7 cellular contexts compared by ENCODE assay signal in genomic region chr2:102065675-102066252, GRCh38.
DNase-seq lines count a peak whose midpoint lies in the region; ATAC-seq and TF ChIP-seq lines count a peak whose summit lies in the region.

No MANE protein-coding gene starts in this region.

- H3K27ac Mint-ChIP-seq in stimulated activated naive CD8-positive, alpha-beta T cell treated with anti-CD3 and anti-CD28 coated beads, Interleukin-15, amount 100 ng/mL, for 72 hours: no peak overlapping the region

- TF ChIP-seq POLR2A in upper lobe of left lung (IDR thresholded peaks at IDR 0.05): no peak

- no peak for TF ChIP-seq EP300 in upper lobe of left lung (IDR thresholded peaks at IDR 0.05)

- H3K9me3 Mint-ChIP-seq in stimulated activated naive CD8-positive, alpha-beta T cell treated with anti-CD3 and anti-CD28 coated beads, Interleukin-15, amount 100 ng/mL, for 72 hours: peaks cover 4 to 16% of the 10 kb centered on the region in 2 donors

- 63% methylated on average over 12 of the region's 12 CpGs for WGBS in liver
- WGBS in upper lobe of left lung, 2 donors: 78 to 80% methylated on average over 11 to 12 of the region's 12 CpGs

- ATAC-seq in upper lobe of left lung (ENCODE audit: low FRiP score in 2 of 2) (no peak), HG03196 (IDR thresholded peaks at IDR 0.05; ENCODE audit: unreplicated experiment) (no peak)
- no peak for ATAC-seq in stimulated activated naive CD8-positive, alpha-beta T cell treated with anti-CD3 and anti-CD28 coated beads, Interleukin-15, amount 100 ng/mL, for 72 hours

- no peak for TF ChIP-seq CTCF in liver (IDR thresholded peaks at IDR 0.05; ENCODE audit: low read depth, low read length, missing input control)
- TF ChIP-seq CTCF in upper lobe of left lung (IDR thresholded peaks at IDR 0.05): no peak

- peaks cover 35% of the 10 kb centered on the region for H3K4me1 Mint-ChIP-seq in stimulated activated naive CD8-positive, alpha-beta T cell treated with anti-CD3 and anti-CD28 coated beads, Interleukin-15, amount 100 ng/mL, for 72 hours

- H3K27ac ChIP-seq in liver (ENCODE audit: low read depth in 1 of 2, low read length in 2 of 2) (peak overlapping the region; percentile 92), upper lobe of left lung (peak overlapping the region; percentile 86 to 96 (median 93))

- peak; percentile 48 for DNase-seq in MG63
- peak; percentile 65 for DNase-seq in astrocyte of the hippocampus (ENCODE audit: low read depth, low spot score)
- peak in 1 of 2 donors; percentile 80 for DNase-seq in upper lobe of left lung
- DNase-seq in NCI-H187 treated with DMSO at 0.1 percent for 48 hours (lab: John Stamatoyannopoulos, UW): no peak
- DNase-seq in stimulated activated naive CD8-positive, alpha-beta T cell treated with anti-CD3 and anti-CD28 coated beads, Interleukin-15, amount 100 ng/mL, for 72 hours: no peak

- H3K27me3 ChIP-seq in MG63 (no peaks in the 10 kb centered on the region), liver (ENCODE audit: control insufficient read depth in 4 of 4, insufficient read depth in 4 of 4, low read length in 3 of 4) (no peaks in the 10 kb centered on the region), upper lobe of left lung (no peaks in the 10 kb centered on the region)

- no peak overlapping the region for H3K4me3 ChIP-seq in MG63
- H3K4me3 ChIP-seq in liver (ENCODE audit: low read depth in 1 of 3, low read length in 3 of 3): peak overlapping the region in 1 of 3 donors; percentile 1
- H3K4me3 ChIP-seq in upper lobe of left lung: no peak overlapping the region

- H3K36me3 ChIP-seq in MG63 (no peaks in the 10 kb centered on the region; the same call in 1 of the 2 replicates), liver (ENCODE audit: control insufficient read depth in 4 of 4, insufficient read depth in 3 of 4, low read depth in 1 of 4, low read length in 3 of 4) (no peaks in the 10 kb centered on the region), upper lobe of left lung (no peaks in the 10 kb centered on the region)

- H3K4me1 ChIP-seq in liver (ENCODE audit: control insufficient read depth in 4 of 4, insufficient read depth in 4 of 4, low read length in 3 of 4) (peaks cover 13 to 33% (median 27%) of the 10 kb centered on the region in 4 donors), upper lobe of left lung (peaks cover 41 to 65% (median 62%) of the 10 kb centered on the region in 4 donors)

- H3K9ac ChIP-seq in liver (ENCODE audit: low read depth in 1 of 2, low read length in 2 of 2): no peak overlapping the region

- H3K27me3 Mint-ChIP-seq in stimulated activated naive CD8-positive, alpha-beta T cell treated with anti-CD3 and anti-CD28 coated beads, Interleukin-15, amount 100 ng/mL, for 72 hours: peaks cover 15% of the 10 kb centered on the region

- TF ChIP-seq RAD21 in liver (IDR thresholded peaks at IDR 0.05): no peak

- no peak overlapping the region for H3K4me3 Mint-ChIP-seq in stimulated activated naive CD8-positive, alpha-beta T cell treated with anti-CD3 and anti-CD28 coated beads, Interleukin-15, amount 100 ng/mL, for 72 hours

- H3K9me3 ChIP-seq in MG63 (peaks cover 3% of the 10 kb centered on the region; the same call in 1 of the 2 replicates), liver (ENCODE audit: control insufficient read depth in 4 of 4, low read length in 3 of 4) (peaks cover 0 to 12% (median 1%) of the 10 kb centered on the region in 4 donors), upper lobe of left lung (peaks cover 0 to 7% (median 2%) of the 10 kb centered on the region in 4 donors)

TF ChIP-seq in liver, 16 proteins besides CTCF, POLR2A, EP300 and RAD21:
- TF ChIP-seq HNF4G (IDR thresholded peaks at IDR 0.05) (no peak), JUND (IDR thresholded peaks at IDR 0.05) (peak; percentile 19 to 37), RXRA (IDR thresholded peaks at IDR 0.05) (peak in 1 of 2 donors; percentile 44), YY1 (IDR thresholded peaks at IDR 0.05) (no peak), HNF4A (conservative IDR thresholded peaks at IDR 0.05) (peak; percentile 66 to 71), EGR1 (IDR thresholded peaks at IDR 0.05; ENCODE audit: low read depth in 2 of 2) (no peak)

Comparison
In these comparisons a context has a peak if more than half of its experiments do, and no peak if none do; other contexts are left out.
1. DNase-seq: peak in MG63 (single experiment) and astrocyte of the hippocampus (single experiment); none in NCI-H187 treated with DMSO at 0.1 percent for 48 hours (single experiment) and stimulated activated naive CD8-positive, alpha-beta T cell treated with anti-CD3 and anti-CD28 coated beads, Interleukin-15, amount 100 ng/mL, for 72 hours (0 of 2).